ENCODE assay signal across 8 cellular contexts in genomic region chr9:7976167-7976755, GRCh38.
DNase-seq lines count a peak whose midpoint lies in the region; ATAC-seq and TF ChIP-seq lines count a peak whose summit lies in the region.

No MANE protein-coding gene starts in this region.

- H4K91ac ChIP-seq in mesenchymal stem cell (ENCODE audit: low read length) = no peak overlapping the region

- H3K4me1 ChIP-seq in heart left ventricle (peaks cover 0 to 43% (median 0%) of the 10 kb centered on the region in 12 donors), right cardiac atrium (ENCODE audit: control insufficient read depth, insufficient read depth, low read length) (no peaks in the 10 kb centered on the region), aorta (ENCODE audit: control insufficient read depth in 1 of 2, insufficient read depth in 2 of 2, low read length in 2 of 2) (no peaks in the 10 kb centered on the region), mesenchymal stem cell (ENCODE audit: control insufficient read depth, insufficient read depth, low read depth, low read length) (no peaks in the 10 kb centered on the region)

- no peak for TF ChIP-seq CTCF in heart left ventricle (IDR thresholded peaks at IDR 0.05)

- TF ChIP-seq POLR2A in heart left ventricle (IDR thresholded peaks at IDR 0.05) = no peak

- H2AFZ ChIP-seq in mesenchymal stem cell (ENCODE audit: low read depth, low read length) = no peak overlapping the region

- peaks cover 2% of the 10 kb centered on the region for H3K27me3 Mint-ChIP-seq in T-helper 2 cell treated with Interferon-gamma antibody and Interleukin-4, amounts not matched to agents 5 μg/mL and 100 μg/mL, for 36 hours (ENCODE audit: low read depth)

- no peak overlapping the region for H4K8ac ChIP-seq in mesenchymal stem cell (ENCODE audit: low read length)

- H3K27me3 ChIP-seq in heart left ventricle = no peaks in the 10 kb centered on the region
- H3K27me3 ChIP-seq in right cardiac atrium (ENCODE audit: control insufficient read depth, insufficient read depth) = no peaks in the 10 kb centered on the region
- no peaks in the 10 kb centered on the region for H3K27me3 ChIP-seq in aorta (ENCODE audit: control insufficient read depth in 1 of 2, insufficient read depth in 2 of 2, low read length in 1 of 2)
- H3K27me3 ChIP-seq in mesenchymal stem cell (ENCODE audit: control insufficient read depth in 1 of 2, insufficient read depth in 1 of 2, low read length in 2 of 2) = no peaks in the 10 kb centered on the region

- no peak overlapping the region for H3K14ac ChIP-seq in mesenchymal stem cell (ENCODE audit: low read length in 2 of 2)

- H3K4me3 Mint-ChIP-seq in T-helper 2 cell treated with Interferon-gamma antibody and Interleukin-4, amounts not matched to agents 5 μg/mL and 100 μg/mL, for 36 hours = peak overlapping the region; percentile 58

- no peak overlapping the region for H2BK120ac ChIP-seq in mesenchymal stem cell (ENCODE audit: low read depth, low read length)

- H2BK12ac ChIP-seq in mesenchymal stem cell (ENCODE audit: low read length in 2 of 2) = no peak overlapping the region

- no peak overlapping the region for H2BK15ac ChIP-seq in mesenchymal stem cell (ENCODE audit: low read depth, poor library complexity, severe bottlenecking)

- H3K27ac Mint-ChIP-seq in T-helper 2 cell treated with Interferon-gamma antibody and Interleukin-4, amounts not matched to agents 5 μg/mL and 100 μg/mL, for 36 hours = peak overlapping the region; percentile 96

- ATAC-seq in heart left ventricle (peak in 3 of 4 donors; percentile 39 to 69 (median 69)), Right ventricle myocardium inferior (no peak), HG03139 (IDR thresholded peaks at IDR 0.05; ENCODE audit: unreplicated experiment) (peak; percentile 97), right cardiac atrium (peak; percentile 45 to 47), aorta (ENCODE audit: low FRiP score) (peak; percentile 59)

- H3K9me3 ChIP-seq in heart left ventricle = no peaks in the 10 kb centered on the region
- no peaks in the 10 kb centered on the region for H3K9me3 ChIP-seq in right cardiac atrium (ENCODE audit: control insufficient read depth, low read length)
- no peaks in the 10 kb centered on the region for H3K9me3 ChIP-seq in aorta (ENCODE audit: control insufficient read depth, low read length)
- H3K9me3 ChIP-seq in mesenchymal stem cell (ENCODE audit: control insufficient read depth, low read length) = no peaks in the 10 kb centered on the region

- H3K23ac ChIP-seq in mesenchymal stem cell (ENCODE audit: low read length in 2 of 2) = no peak overlapping the region

- no peak overlapping the region for H3K4me2 ChIP-seq in mesenchymal stem cell (ENCODE audit: low read length, poor library complexity, severe bottlenecking)

- H2BK5ac ChIP-seq in mesenchymal stem cell (ENCODE audit: low read depth, low read length, poor library complexity, severe bottlenecking) = no peak overlapping the region

- 57 to 72% (median 58%) methylated on average over 4 of the region's 4 CpGs for WGBS in heart left ventricle, 4 donors
- WGBS in right cardiac atrium = 52% methylated on average over 4 of the region's 4 CpGs
- 66 to 75% methylated on average over 4 of the region's 4 CpGs for WGBS in aorta, 2 donors
- 59% methylated on average over 2 of the region's 4 CpGs for WGBS in mesenchymal stem cell

- peaks cover 11% of the 10 kb centered on the region for H3K36me3 Mint-ChIP-seq in T-helper 2 cell treated with Interferon-gamma antibody and Interleukin-4, amounts not matched to agents 5 μg/mL and 100 μg/mL, for 36 hours (ENCODE audit: low read depth)

- no peak overlapping the region for H3K4ac ChIP-seq in mesenchymal stem cell (ENCODE audit: low read depth in 1 of 2, low read length in 2 of 2)

- peak overlapping the region in 1 of 12 donors; percentile 34 for H3K27ac ChIP-seq in heart left ventricle
- H3K27ac ChIP-seq in right cardiac atrium (ENCODE audit: low read length) = no peak overlapping the region
- no peak overlapping the region for H3K27ac ChIP-seq in aorta (ENCODE audit: low read depth in 1 of 2, low read length in 2 of 2)
- H3K27ac ChIP-seq in mesenchymal stem cell (ENCODE audit: low read length, poor library complexity, severe bottlenecking) = no peak overlapping the region

- no peaks in the 10 kb centered on the region for H3K79me1 ChIP-seq in mesenchymal stem cell (replicated peaks; ENCODE audit: low read length, poor library complexity, severe bottlenecking)

- H3K9me3 Mint-ChIP-seq in T-helper 2 cell treated with Interferon-gamma antibody and Interleukin-4, amounts not matched to agents 5 μg/mL and 100 μg/mL, for 36 hours = no peaks in the 10 kb centered on the region

- H3K4me1 Mint-ChIP-seq in T-helper 2 cell treated with Interferon-gamma antibody and Interleukin-4, amounts not matched to agents 5 μg/mL and 100 μg/mL, for 36 hours (ENCODE audit: low read depth) = peaks cover 67% of the 10 kb centered on the region

- H3K9ac ChIP-seq in mesenchymal stem cell (ENCODE audit: low read length) = no peak overlapping the region

- no peak overlapping the region for H3K18ac ChIP-seq in mesenchymal stem cell (ENCODE audit: low read depth in 1 of 2, low read length in 2 of 2)

- H3K4me3 ChIP-seq in heart left ventricle (no peak overlapping the region), right cardiac atrium (ENCODE audit: low read length) (no peak overlapping the region), aorta (ENCODE audit: low read length in 2 of 2) (no peak overlapping the region), mesenchymal stem cell (ENCODE audit: insufficient read depth in 1 of 2, low read depth in 1 of 2, low read length in 2 of 2) (no peak overlapping the region)

- no peak for DNase-seq in heart left ventricle
- no peak for DNase-seq in Right ventricle myocardium inferior (ENCODE audit: missing footprints)
- DNase-seq in T-helper 2 cell treated with Interferon-gamma antibody and Interleukin-4, amounts not matched to agents 5 μg/mL and 100 μg/mL, for 36 hours (ENCODE audit: low spot score) = peak; percentile 80
- DNase-seq in right cardiac atrium = no peak
- DNase-seq in aorta = no peak
- no peak for DNase-seq in NCI-H146 treated with DMSO at 0.1 percent for 48 hours (lab: John Stamatoyannopoulos, UW; ENCODE audit: unreplicated experiment)
- DNase-seq in mesenchymal stem cell = no peak

- H3K36me3 ChIP-seq in heart left ventricle = no peaks in the 10 kb centered on the region
- no peaks in the 10 kb centered on the region for H3K36me3 ChIP-seq in aorta (ENCODE audit: control insufficient read depth in 1 of 2, insufficient read depth in 2 of 2, low read length in 1 of 2)
- no peaks in the 10 kb centered on the region for H3K36me3 ChIP-seq in mesenchymal stem cell (ENCODE audit: control insufficient read depth in 1 of 2, insufficient read depth in 2 of 2, low read depth in 1 of 2, low read length in 2 of 2)

- intact Hi-C loops in heart left ventricle (cut with DNase I) = no loop called here
- intact Hi-C loops in Right ventricle myocardium inferior (cut with DNase I) = no loop called here
- intact Hi-C loops in right cardiac atrium (cut with DNase I) = no loop called here
- intact Hi-C loops in aorta (cut with DNase I) = no loop called here

- no peak overlapping the region for H2AK5ac ChIP-seq in mesenchymal stem cell (ENCODE audit: low read length, severe bottlenecking)
